ENCODE assay signal across 8 cellular contexts in the genomic region with DNA sequence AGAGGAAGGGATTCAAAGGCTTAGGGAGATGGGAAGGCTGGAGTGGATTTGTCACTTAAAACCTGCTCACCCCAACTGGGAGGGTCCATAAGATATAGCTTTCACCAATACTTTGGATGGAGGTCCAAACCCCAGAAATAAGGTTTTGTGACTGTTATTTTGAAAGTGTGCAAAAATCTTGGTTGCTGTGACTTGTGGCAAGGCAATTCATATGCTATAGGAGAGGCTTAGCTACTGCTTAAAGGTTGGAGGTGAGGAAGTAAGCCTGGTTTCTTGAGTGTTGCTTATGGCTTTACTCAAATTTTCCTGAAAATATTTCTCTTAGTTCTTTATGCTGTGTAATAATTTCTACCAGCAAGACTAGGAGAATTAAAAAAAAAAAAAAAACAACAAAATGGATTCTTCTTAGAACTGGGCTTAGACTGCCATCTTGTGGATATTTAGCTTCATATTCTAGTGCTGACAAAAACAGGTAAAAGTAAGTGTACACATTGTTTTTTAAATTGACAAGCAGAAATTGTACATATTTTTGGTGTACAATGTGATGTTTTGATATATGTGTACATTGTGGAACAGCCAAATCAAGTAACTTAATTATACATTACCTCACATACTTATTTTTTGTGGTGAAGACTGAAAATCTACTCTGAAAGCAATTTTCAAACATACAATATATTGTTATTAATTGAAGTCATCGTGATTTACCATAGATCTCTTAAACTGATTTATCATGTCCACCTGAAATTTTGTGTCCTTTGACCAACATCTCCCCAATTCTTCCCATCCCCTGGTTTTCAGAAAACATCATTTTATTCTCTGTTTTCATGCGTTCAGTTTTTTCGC. TPM values are rescaled to one million over a fixed set of nuclear protein-coding genes. Genes with fewer than 3 reads are reported as not detected.
A peak's percentile ranks its signal among the peaks of the same experiment; 100 is the strongest.
DNase-seq lines count a peak whose midpoint lies in the region; ATAC-seq and TF ChIP-seq lines count a peak whose summit lies in the region.

No MANE protein-coding gene starts in this region.

- ATAC-seq in effector memory CD8-positive, alpha-beta T cell (replicated peaks) = peak; percentile 70
- peak; percentile 84 for ATAC-seq in naive thymus-derived CD4-positive, alpha-beta T cell

- H3K4me3 ChIP-seq in Karpas-422 (ENCODE audit: low read length) (no peak overlapping the region), PC-9 (no peak overlapping the region)
- no peak overlapping the region for H3K4me3 ChIP-seq in naive thymus-derived CD4-positive, alpha-beta T cell (ENCODE audit: low read length)

- CTCF ChIA-PET in PC-9 (lab: Charles Lee) = interaction anchor here (0.5 to 2.7 kb wide), 11 partner anchors 9 to 328 kb away, joined by 3 to 19 read pairs (median 6); a partner anchor contains a TSS
- CTCF ChIA-PET in naive thymus-derived CD4-positive, alpha-beta T cell (lab: Charles Lee) = interaction anchor here (0.6 to 4.3 kb wide), 31 partner anchors 10 to 594 kb away, joined by 3 to 86 read pairs (median 5); a partner anchor contains a TSS

- no peak overlapping the region for H3K27ac ChIP-seq in Karpas-422 (ENCODE audit: low read length)
- no peak overlapping the region for H3K27ac ChIP-seq in PC-9
- H3K27ac ChIP-seq in naive thymus-derived CD4-positive, alpha-beta T cell (ENCODE audit: low read depth, low read length) = peak overlapping the region; percentile 14

- no peaks in the 10 kb centered on the region for H3K9me3 Mint-ChIP-seq in effector memory CD8-positive, alpha-beta T cell
- H3K9me3 Mint-ChIP-seq in naive thymus-derived CD4-positive, alpha-beta T cell = peaks cover 0 to 8% (median 3%) of the 10 kb centered on the region in 11 donors

- no peaks in the 10 kb centered on the region for H3K36me3 Mint-ChIP-seq in effector memory CD8-positive, alpha-beta T cell (ENCODE audit: insufficient read depth)
- H3K36me3 Mint-ChIP-seq in naive thymus-derived CD4-positive, alpha-beta T cell = peaks cover 0 to 3% (median 0%) of the 10 kb centered on the region in 5 donors

- H3K9me3 ChIP-seq in Karpas-422 (ENCODE audit: low read length) (no peaks in the 10 kb centered on the region), PC-9 (ENCODE audit: insufficient read depth, low read depth) (no peaks in the 10 kb centered on the region)
- H3K9me3 ChIP-seq in naive thymus-derived CD4-positive, alpha-beta T cell (ENCODE audit: control insufficient read depth in 2 of 3, low read length in 3 of 3) = no peaks in the 10 kb centered on the region

- no peak overlapping the region for H3K9ac ChIP-seq in Karpas-422 (ENCODE audit: low read length)

- no peaks in the 10 kb centered on the region for H4K20me1 ChIP-seq in Karpas-422 (ENCODE audit: insufficient read depth, low read depth, low read length)
- H4K20me1 ChIP-seq in PC-9 (ENCODE audit: insufficient read depth) = no peaks in the 10 kb centered on the region

- H3K4me1 Mint-ChIP-seq in effector memory CD8-positive, alpha-beta T cell (ENCODE audit: low read depth in 2 of 2) = peaks cover 12 to 19% of the 10 kb centered on the region in 2 donors
- peaks cover 21 to 35% (median 31%) of the 10 kb centered on the region in 7 donors for H3K4me1 Mint-ChIP-seq in naive thymus-derived CD4-positive, alpha-beta T cell

- H3K27me3 Mint-ChIP-seq in effector memory CD8-positive, alpha-beta T cell = peaks cover 17 to 22% of the 10 kb centered on the region in 2 donors
- H3K27me3 Mint-ChIP-seq in naive thymus-derived CD4-positive, alpha-beta T cell = peaks cover 0 to 32% (median 0%) of the 10 kb centered on the region in 5 donors

- H3K4me1 ChIP-seq in Karpas-422 (ENCODE audit: low read length) (peaks cover 10% of the 10 kb centered on the region), PC-9 (replicated peaks; ENCODE audit: insufficient read depth) (peaks cover 17% of the 10 kb centered on the region)
- peaks cover 16 to 27% of the 10 kb centered on the region in 2 donors for H3K4me1 ChIP-seq in naive thymus-derived CD4-positive, alpha-beta T cell (ENCODE audit: control insufficient read depth in 2 of 2, insufficient read depth in 2 of 2, low read length in 2 of 2)

- intact Hi-C loops in PC-9 (cut with micrococcal nuclease; ENCODE audit: unreplicated experiment) = loop anchor here (1.0 to 10.0 kb wide), 15 partner anchors 35 to 809 kb away; a partner anchor contains a TSS
- intact Hi-C loops in naive thymus-derived CD4-positive, alpha-beta T cell (cut with micrococcal nuclease) = loop anchor here (1.0 to 10.0 kb wide), 15 partner anchors 35 to 789 kb away; a partner anchor contains a TSS

- H2AFZ ChIP-seq in Karpas-422 (ENCODE audit: low read length) (no peak overlapping the region), PC-9 (no peak overlapping the region)

- no peak overlapping the region for H3K27ac Mint-ChIP-seq in effector memory CD8-positive, alpha-beta T cell
- peak overlapping the region; percentile 6 to 93 (median 88) for H3K27ac Mint-ChIP-seq in naive thymus-derived CD4-positive, alpha-beta T cell

- POLR2A ChIA-PET in PC-9 (lab: Charles Lee; ENCODE audit: unreplicated experiment) = interaction anchor here (0.6 to 1.0 kb wide), 6 partner anchors 46 to 623 kb away, joined by 3 to 13 read pairs (median 5); a partner anchor contains a TSS
- POLR2A ChIA-PET in naive thymus-derived CD4-positive, alpha-beta T cell (lab: Charles Lee) = interaction anchor here (0.6 to 5.5 kb wide), 21 partner anchors 9 to 225 kb away, joined by 3 to 46 read pairs (median 6); a partner anchor contains a TSS

- H3K27me3 ChIP-seq in Karpas-422 (ENCODE audit: low read length) (no peaks in the 10 kb centered on the region), PC-9 (ENCODE audit: insufficient read depth, low read depth) (no peaks in the 10 kb centered on the region)
- peaks cover 0 to 4% of the 10 kb centered on the region in 2 donors for H3K27me3 ChIP-seq in naive thymus-derived CD4-positive, alpha-beta T cell (ENCODE audit: control insufficient read depth in 2 of 2, insufficient read depth in 2 of 2, low read length in 2 of 2)

- peaks cover 3% of the 10 kb centered on the region; the same call in 1 of the 2 replicates for H3F3A ChIP-seq in PC-9 (ENCODE audit: insufficient read depth, low read depth)

- no peak overlapping the region for H3K4me2 ChIP-seq in Karpas-422 (ENCODE audit: low read depth, low read length, poor library complexity, severe bottlenecking)
- H3K4me2 ChIP-seq in PC-9 = no peak overlapping the region

- DNase-seq in EL (peak; percentile 53), Karpas-422 (peak; percentile 88), PC-9 (peak in 1 of 2 experiments; percentile 68), SKM-1 treated with dmso at 0.1 percent for 144 hours (lab: John Stamatoyannopoulos, UW; ENCODE audit: unreplicated experiment) (no peak), islet precursor cell (no peak)
- DNase-seq in effector memory CD8-positive, alpha-beta T cell = peak in 1 of 3 experiments; percentile 21
- DNase-seq in naive thymus-derived CD4-positive, alpha-beta T cell = peak in 7 of 9 donors; percentile 27 to 76 (median 58)
- no peak for DNase-seq in stimulated activated CD8-positive, alpha-beta memory T cell treated with anti-CD3 and anti-CD28 coated beads, Interleukin-4, amount 100 ng/mL, for 48 hours

- H3K79me2 ChIP-seq in Karpas-422 (ENCODE audit: low read length) (no peaks in the 10 kb centered on the region), PC-9 (ENCODE audit: low read depth) (no peaks in the 10 kb centered on the region)

- BruUV-seq in PC-9 (replicated peaks; lab: Mats Ljungman, UMichigan) = no TSS peak

- peak; percentile 85 for TF ChIP-seq CTCF in PC-9 (conservative IDR thresholded peaks at IDR 0.05)

- H3K36me3 ChIP-seq in Karpas-422 (ENCODE audit: insufficient read depth, low read length) (no peaks in the 10 kb centered on the region), PC-9 (ENCODE audit: low read depth) (no peaks in the 10 kb centered on the region)
- H3K36me3 ChIP-seq in naive thymus-derived CD4-positive, alpha-beta T cell (ENCODE audit: control insufficient read depth in 2 of 3, insufficient read depth in 3 of 3, low read length in 3 of 3) = no peaks in the 10 kb centered on the region

- H3K9me2 ChIP-seq in Karpas-422 (replicated peaks; ENCODE audit: insufficient read depth, low read length) = no peaks in the 10 kb centered on the region
- H3K9me2 ChIP-seq in PC-9 (ENCODE audit: insufficient read depth) = no peaks in the 10 kb centered on the region

- H3K4me3 Mint-ChIP-seq in effector memory CD8-positive, alpha-beta T cell = no peak overlapping the region
- peak overlapping the region in 8 of 10 donors; percentile 9 to 73 (median 62) for H3K4me3 Mint-ChIP-seq in naive thymus-derived CD4-positive, alpha-beta T cell

RNA-seq across cellular contexts. Expression of a gene that starts 23.0 kb away (rescaled TPM):
- total RNA-seq in Karpas-422 (2014; rRNA removed; shearing (Covaris generic); ENCODE audit: low replicate concordance) = not detected in 2 replicates
- total RNA-seq in PC-9 (2021) = not detected in 2 replicates
- total RNA-seq in naive thymus-derived CD4-positive, alpha-beta T cell = 1 to 10 TPM in 1 of 5 experiments, not detected in 4; 2.7 TPM
- not detected for polyA plus RNA-seq in naive thymus-derived CD4-positive, alpha-beta T cell

RNA-seq across cellular contexts. Expression of a gene that starts 34.4 kb away (rescaled TPM):
- total RNA-seq in Karpas-422 (2014; rRNA removed; shearing (Covaris generic); ENCODE audit: low replicate concordance) = 503 and 765 TPM in 2 replicates
- 307 and 470 TPM in 2 replicates for total RNA-seq in PC-9 (2021)
- 1,000 to 10,000 TPM in 1 of 5 experiments, 100 to 1,000 TPM in 4; 776 to 1,263 (median 833) TPM for total RNA-seq in naive thymus-derived CD4-positive, alpha-beta T cell
- 1,000 to 10,000 TPM; 3,273 to 3,336 TPM for polyA plus RNA-seq in naive thymus-derived CD4-positive, alpha-beta T cell

RNA-seq across cellular contexts. Expression of a gene that starts 57.5 kb away (rescaled TPM):
- 0.18 and 0.60 TPM in 2 replicates for total RNA-seq in Karpas-422 (2014; rRNA removed; shearing (Covaris generic); ENCODE audit: low replicate concordance)
- 14.9 and 33.4 TPM in 2 replicates for total RNA-seq in PC-9 (2021)
- 10 to 100 TPM; 12.6 to 20.3 (median 19.1) TPM for total RNA-seq in naive thymus-derived CD4-positive, alpha-beta T cell
- polyA plus RNA-seq in naive thymus-derived CD4-positive, alpha-beta T cell = 1 to 10 TPM; 5.6 to 5.8 TPM

Comparison
In these comparisons a context has a peak if more than half of its experiments do, and no peak if none do; other contexts are left out.
1. DNase-seq: peak in EL (single experiment), Karpas-422 (single experiment) and naive thymus-derived CD4-positive, alpha-beta T cell (7 of 9); none in stimulated activated CD8-positive, alpha-beta memory T cell treated with anti-CD3 and anti-CD28 coated beads, Interleukin-4, amount 100 ng/mL, for 48 hours (single experiment), SKM-1 treated with dmso at 0.1 percent for 144 hours (single experiment) and islet precursor cell (single experiment).
2. H3K27ac Mint-ChIP-seq: peak in naive thymus-derived CD4-positive, alpha-beta T cell (9 of 9); none in effector memory CD8-positive, alpha-beta T cell (0 of 2).
3. H3K4me3 Mint-ChIP-seq: peak in naive thymus-derived CD4-positive, alpha-beta T cell (8 of 10); none in effector memory CD8-positive, alpha-beta T cell (0 of 2).